In the genomic region with DNA sequence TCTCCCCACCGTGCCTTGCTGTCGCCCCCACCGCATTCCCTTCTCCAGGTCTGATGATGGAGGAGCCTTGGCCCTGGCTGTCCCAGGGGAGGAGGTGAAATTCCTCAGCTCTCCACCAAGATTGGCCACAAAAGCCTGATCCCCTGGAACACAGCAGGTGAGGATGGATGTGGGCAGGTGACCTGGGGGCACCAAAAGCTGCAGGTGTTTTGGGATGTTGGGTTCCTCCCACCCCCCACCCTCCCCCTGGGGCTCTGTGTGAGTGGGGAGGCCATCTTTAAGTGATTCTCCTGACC, we compare ENCODE assay signal across 10 cellular contexts. TPM values are rescaled to one million over a fixed set of nuclear protein-coding genes. Genes with fewer than 3 reads are reported as not detected.
DNase-seq lines count a peak whose midpoint lies in the region; ATAC-seq and TF ChIP-seq lines count a peak whose summit lies in the region.
"Had no signal": no experiment of that assay in that cellular context is flagged by ENCODE, and none has a peak within 500 bp of the region (broad histone marks: within the 10 kb centered on the region; RNA-seq: fewer than 3 reads in every experiment).

No MANE protein-coding gene starts in this region.

- no peak for ATAC-seq in HG02885 (IDR thresholded peaks at IDR 0.05; ENCODE audit: poor library complexity, unreplicated experiment)

- H3K36me3 Mint-ChIP-seq in type B pancreatic cell: peaks cover 4% of the 10 kb centered on the region

- no peak overlapping the region for H3K27ac ChIP-seq in MM.1S (ENCODE audit: low read length)
- no peak overlapping the region for H3K27ac ChIP-seq in iPS DF 6.9 (ENCODE audit: low read length)

- 0 out of 2 replicates have a peak overlapping the region, but pooled peaks have one; percentile 70 for H3K4me2 ChIP-seq in MM.1S (ENCODE audit: low read depth, low read length)

- no CpG with 5 or more reads among the region's 3 CpGs for WGBS in iPS DF 6.9 (ENCODE audit: insufficient coverage, insufficient read length)

- no peak overlapping the region for H2AFZ ChIP-seq in MM.1S (ENCODE audit: low read length)

- no peaks in the 10 kb centered on the region for H4K20me1 ChIP-seq in MM.1S (ENCODE audit: insufficient read depth, low read length)

- H3K36me3 ChIP-seq in MM.1S (replicated peaks; ENCODE audit: insufficient read depth, low read length) (no peaks in the 10 kb centered on the region), iPS DF 6.9 (ENCODE audit: control insufficient read depth, insufficient read depth, low read length) (peaks cover 12% of the 10 kb centered on the region)

- no peaks in the 10 kb centered on the region for H3K27me3 Mint-ChIP-seq in type B pancreatic cell

- peak overlapping the region; percentile 87 for H3K4me3 Mint-ChIP-seq in type B pancreatic cell

- DNase-seq in MM.1S (no peak), iPS DF 6.9 (ENCODE audit: low read depth, low spot score) (no peak), type B pancreatic cell (ENCODE audit: extremely low spot score, unreplicated experiment) (no peak), GM10266 (ENCODE audit: extremely low spot score) (no peak)
- DNase-seq: adrenal gland; dorsolateral prefrontal cortex; HCEC 1CT; KBM-7; stimulated activated CD4-positive, alpha-beta T cell treated with anti-CD3 and anti-CD28 coated beads, Interleukin-4, amount 100 ng/mL, for 24 hours had no signal

- H3K9me2 ChIP-seq in MM.1S (replicated peaks; ENCODE audit: insufficient read depth, low read length): no peaks in the 10 kb centered on the region

- H3K27me3 ChIP-seq in MM.1S (replicated peaks; ENCODE audit: insufficient read depth, low read length): no peaks in the 10 kb centered on the region
- H3K27me3 ChIP-seq in iPS DF 6.9 (ENCODE audit: control insufficient read depth, insufficient read depth, low read length): no peaks in the 10 kb centered on the region
- H3K27me3 ChIP-seq: adrenal gland, dorsolateral prefrontal cortex had no signal

- no peaks in the 10 kb centered on the region for H3K4me1 ChIP-seq in MM.1S (ENCODE audit: low read length)
- no peaks in the 10 kb centered on the region; the same call in 1 of the 2 replicates for H3K4me1 ChIP-seq in iPS DF 6.9 (ENCODE audit: control insufficient read depth, insufficient read depth, low read length)

- TF ChIP-seq CTCF in MM.1S (IDR thresholded peaks at IDR 0.05; ENCODE audit: low read length) (no peak), type B pancreatic cell (conservative IDR thresholded peaks at IDR 0.05) (peak; percentile 30), GM10266 (IDR thresholded peaks at IDR 0.05; ENCODE audit: control insufficient read depth, insufficient read depth, low read depth, missing control alignments) (no peak)

- H3K79me2 ChIP-seq in MM.1S (ENCODE audit: low read length): no peaks in the 10 kb centered on the region

- no peak overlapping the region for H3K27ac Mint-ChIP-seq in type B pancreatic cell

- H3K4me3 ChIP-seq in MM.1S (ENCODE audit: low read length) (no peak overlapping the region), iPS DF 6.9 (ENCODE audit: low read length) (peak overlapping the region; percentile 42; the same call in 1 of the 2 replicates)
- H3K4me3 ChIP-seq: adrenal gland had no signal

- H3K4me1 Mint-ChIP-seq in type B pancreatic cell (ENCODE audit: unreplicated experiment): peaks cover 16% of the 10 kb centered on the region

- 0 out of 2 replicates have a peak, but pooled peaks cover 6% of the 10 kb centered on the region for H3F3A ChIP-seq in MM.1S (ENCODE audit: insufficient read depth, low read length)

- H3K9ac ChIP-seq in MM.1S (ENCODE audit: low read length): no peak overlapping the region

- H3K9me3 Mint-ChIP-seq in type B pancreatic cell: no peaks in the 10 kb centered on the region

- H3K9me3 ChIP-seq in MM.1S (replicated peaks; ENCODE audit: insufficient read depth, low read length) (no peaks in the 10 kb centered on the region), iPS DF 6.9 (ENCODE audit: control insufficient read depth, insufficient read depth, low read length) (no peaks in the 10 kb centered on the region)
- H3K9me3 ChIP-seq: adrenal gland had no signal

RNA-seq across cellular contexts. Expression of a gene that starts 0.6 kb away (rescaled TPM):
- total RNA-seq in type B pancreatic cell (ENCODE audit: low replicate concordance): 42.9 and 47.0 TPM in 2 replicates

RNA-seq across cellular contexts. Expression of a gene that starts 11.3 kb away (rescaled TPM):
- 18.5 and 23.9 TPM in 2 replicates for total RNA-seq in type B pancreatic cell (ENCODE audit: low replicate concordance)

RNA-seq across cellular contexts. Expression of a gene that starts 22.1 kb away (rescaled TPM):
- total RNA-seq in type B pancreatic cell (ENCODE audit: low replicate concordance): 1.8 and 235 TPM in 2 replicates

RNA-seq across cellular contexts. Expression of a gene that starts 39.0 kb away (rescaled TPM):
- 15.6 and 30.2 TPM in 2 replicates for total RNA-seq in type B pancreatic cell (ENCODE audit: low replicate concordance)

RNA-seq across cellular contexts. Expression of a gene that starts 58.0 kb away (rescaled TPM):
- 30.0 and 31.1 TPM in 2 replicates for total RNA-seq in type B pancreatic cell (ENCODE audit: low replicate concordance)
